Comparison of ENCODE assay signal across 13 cellular contexts in the genomic region with DNA sequence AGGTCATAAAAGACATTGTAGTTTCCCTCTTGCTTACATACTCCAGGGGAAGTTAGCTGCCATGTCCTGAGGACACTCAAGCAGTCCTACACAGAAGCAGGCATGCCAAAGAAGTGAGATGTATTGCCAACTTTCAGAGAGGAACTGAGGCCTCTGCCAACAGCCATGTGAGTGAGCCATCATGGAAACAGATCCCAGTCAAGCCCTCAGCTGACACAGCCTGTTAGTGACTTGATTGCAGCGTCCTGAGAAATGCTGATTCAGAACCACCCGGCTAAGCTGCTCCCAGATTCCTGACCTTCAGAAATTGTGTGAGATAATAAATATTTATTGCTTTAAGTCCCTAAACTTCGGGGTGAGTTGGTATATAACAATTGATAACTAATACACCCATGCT. TPM values are rescaled to one million over a fixed set of nuclear protein-coding genes. Genes with fewer than 3 reads are reported as not detected.
DNase-seq lines count a peak whose midpoint lies in the region; ATAC-seq, FAIRE-seq and TF ChIP-seq lines count a peak whose summit lies in the region.
"Had no signal": no experiment of that assay in that cellular context is flagged by ENCODE, and none has a peak within 500 bp of the region (broad histone marks: within the 10 kb centered on the region; RNA-seq: fewer than 3 reads in every experiment).

No MANE protein-coding gene starts in this region.

- H3K27ac ChIP-seq in lower lobe of right lung: no peak overlapping the region
- H3K27ac ChIP-seq in aorta (ENCODE audit: low read depth in 1 of 2, low read length in 2 of 2): peak overlapping the region in 1 of 2 donors; percentile 60

- H3K4me1 Mint-ChIP-seq in activated naive CD4-positive, alpha-beta T cell treated with anti-CD3 and anti-CD28 coated beads, Interleukin-2, amount 50 U/mL, for 24 hours: no peaks in the 10 kb centered on the region
- H3K4me1 Mint-ChIP-seq: activated CD4-positive, alpha-beta T cell treated with anti-CD3 and anti-CD28 coated beads, Interleukin-2, amount 10 ng/mL, durations not matched to agents 7 days and 5 days; immature natural killer cell had no signal

- TF ChIP-seq CTCF in choroid plexus epithelial cell (conservative IDR thresholded peaks at IDR 0.05; ENCODE audit: low read depth, low read length) (no peak), lower lobe of right lung (IDR thresholded peaks at IDR 0.05) (no peak)

- no peak for DNase-seq in activated naive CD4-positive, alpha-beta T cell treated with anti-CD3 and anti-CD28 coated beads, Interleukin-2, amount 50 U/mL, for 16 hours
- DNase-seq in choroid plexus epithelial cell (ENCODE audit: low read depth) (peak; percentile 2), lower lobe of right lung (no peak), aorta (peak in 1 of 2 donors; percentile 64), DMS 273 (lab: John Stamatoyannopoulos, UW; ENCODE audit: unreplicated experiment) (no peak), GM12892 (ENCODE audit: insufficient read length) (no peak), urothelium cell line (ENCODE audit: low spot score) (no peak)

- H3K4me3 Mint-ChIP-seq in activated naive CD4-positive, alpha-beta T cell treated with anti-CD3 and anti-CD28 coated beads, Interleukin-2, amount 50 U/mL, for 24 hours: no peak overlapping the region
- H3K4me3 Mint-ChIP-seq: activated CD4-positive, alpha-beta T cell treated with anti-CD3 and anti-CD28 coated beads, Interleukin-2, amount 10 ng/mL, durations not matched to agents 7 days and 5 days; activated naive CD4-positive, alpha-beta T cell treated with anti-CD3 and anti-CD28 coated beads for 36 hours; immature natural killer cell had no signal

- intact Hi-C loops in lower lobe of right lung (cut with DNase I): no loop called here
- intact Hi-C loops in aorta (cut with DNase I): no loop called here

- H3K4me3 ChIP-seq in choroid plexus epithelial cell (ENCODE audit: low read depth, low read length) (no peak overlapping the region), lower lobe of right lung (no peak overlapping the region), aorta (ENCODE audit: low read length in 2 of 2) (no peak overlapping the region)

- H3K27ac Mint-ChIP-seq in activated naive CD4-positive, alpha-beta T cell treated with anti-CD3 and anti-CD28 coated beads, Interleukin-2, amount 50 U/mL, for 24 hours: peak overlapping the region; percentile 10
- H3K27ac Mint-ChIP-seq: activated CD4-positive, alpha-beta T cell treated with anti-CD3 and anti-CD28 coated beads, Interleukin-2, amount 10 ng/mL, durations not matched to agents 7 days and 5 days; activated naive CD4-positive, alpha-beta T cell treated with anti-CD3 and anti-CD28 coated beads for 36 hours; immature natural killer cell had no signal

- H3K4me1 ChIP-seq in lower lobe of right lung: no peaks in the 10 kb centered on the region
- H3K4me1 ChIP-seq in aorta (ENCODE audit: control insufficient read depth in 1 of 2, insufficient read depth in 2 of 2, low read length in 2 of 2): peaks cover 3 to 6% of the 10 kb centered on the region in 2 donors

- no peak for TF ChIP-seq POLR2A in GM12892 (IDR thresholded peaks at IDR 0.05; ENCODE audit: low read depth, low read length)

- WGBS in aorta, 2 donors: 63 to 69% methylated on average over 3 of the region's 3 CpGs

- H3K27me3 Mint-ChIP-seq in activated naive CD4-positive, alpha-beta T cell treated with anti-CD3 and anti-CD28 coated beads, Interleukin-2, amount 50 U/mL, for 24 hours: peaks cover 3% of the 10 kb centered on the region

- H3K9me3 ChIP-seq in lower lobe of right lung: no peaks in the 10 kb centered on the region
- no peaks in the 10 kb centered on the region for H3K9me3 ChIP-seq in aorta (ENCODE audit: control insufficient read depth, low read length)

- H3K9me3 Mint-ChIP-seq in activated naive CD4-positive, alpha-beta T cell treated with anti-CD3 and anti-CD28 coated beads, Interleukin-2, amount 50 U/mL, for 24 hours: no peaks in the 10 kb centered on the region
- H3K9me3 Mint-ChIP-seq: activated CD4-positive, alpha-beta T cell treated with anti-CD3 and anti-CD28 coated beads, Interleukin-2, amount 10 ng/mL, durations not matched to agents 7 days and 5 days; activated naive CD4-positive, alpha-beta T cell treated with anti-CD3 and anti-CD28 coated beads for 36 hours; immature natural killer cell had no signal

- H3K36me3 ChIP-seq in lower lobe of right lung: no peaks in the 10 kb centered on the region
- H3K36me3 ChIP-seq in aorta (ENCODE audit: control insufficient read depth in 1 of 2, insufficient read depth in 2 of 2, low read length in 1 of 2): no peaks in the 10 kb centered on the region

- ATAC-seq in lower lobe of right lung (peak; percentile 13 to 15), aorta (ENCODE audit: low FRiP score) (peak; percentile 47)

- no peaks in the 10 kb centered on the region for H3K36me3 Mint-ChIP-seq in activated naive CD4-positive, alpha-beta T cell treated with anti-CD3 and anti-CD28 coated beads, Interleukin-2, amount 50 U/mL, for 24 hours
- H3K36me3 Mint-ChIP-seq: immature natural killer cell had no signal

- H3K27me3 ChIP-seq in lower lobe of right lung (ENCODE audit: low read depth) (no peaks in the 10 kb centered on the region), aorta (ENCODE audit: control insufficient read depth in 1 of 2, insufficient read depth in 2 of 2, low read length in 1 of 2) (no peaks in the 10 kb centered on the region)

- no peak for FAIRE-seq in GM12892 (lab: Jason Lieb, UNC)
- FAIRE-seq in urothelium cell line (lab: Jason Lieb, UNC): no peak

RNA-seq across cellular contexts. Expression of a gene that starts 38.1 kb away (rescaled TPM):
- total RNA-seq in lower lobe of right lung (4.8 TPM), aorta (not detected)
- polyA plus RNA-seq in aorta: 10 to 100 TPM in 1 of 2 donors, not detected in 1; 12.6 TPM
- not detected for polyA plus RNA-seq in GM12892 (2012; ENCODE audit: missing spikeins)
- total RNA-seq: activated CD4-positive, alpha-beta T cell treated with anti-CD3 and anti-CD28 coated beads, Interleukin-2, amount 10 ng/mL, durations not matched to agents 7 days and 5 days; activated naive CD4-positive, alpha-beta T cell treated with anti-CD3 and anti-CD28 coated beads for 36 hours; G401; osteoblast had no signal
- polyA plus RNA-seq: immature natural killer cell had no signal

RNA-seq across cellular contexts. Expression of a gene that starts 54.2 kb away (rescaled TPM):
- total RNA-seq in lower lobe of right lung (14.6 TPM), aorta (10 to 100 TPM; 25.3 to 26.3 TPM)
- polyA plus RNA-seq in aorta: 10 to 100 TPM; 37.1 to 79.3 TPM
- 26.6 TPM for polyA plus RNA-seq in GM12892 (2012; ENCODE audit: missing spikeins)
